ENCODE assay signal across 22 cellular contexts in genomic region chr10:51176976-51177690, GRCh38.
A peak's percentile ranks its signal among the peaks of the same experiment; 100 is the strongest.
DNase-seq lines count a peak whose midpoint lies in the region; ATAC-seq and TF ChIP-seq lines count a peak whose summit lies in the region.
"Had no signal": no experiment of that assay in that cellular context is flagged by ENCODE, and none has a peak within 500 bp of the region (broad histone marks: within the 10 kb centered on the region; RNA-seq: fewer than 3 reads in every experiment).

No MANE protein-coding gene starts in this region.

- H3K4me2 ChIP-seq in fibroblast of lung (ENCODE audit: extremely low read depth, insufficient read depth, low read length) (peak overlapping the region; percentile 15), smooth muscle cell (peak overlapping the region; percentile 67)

- peak; percentile 4 for DNase-seq in SKM-1 treated with dmso at 0.1 percent for 144 hours (lab: John Stamatoyannopoulos, UW; ENCODE audit: unreplicated experiment)
- no peak for DNase-seq in SKM-1 (lab: John Stamatoyannopoulos, UW; ENCODE audit: unreplicated experiment)
- DNase-seq in RWPE2 (ENCODE audit: low spot score): no peak
- DNase-seq in fibroblast of lung (ENCODE audit: low read depth in 2 of 2): peak; percentile 70 to 81
- no peak for DNase-seq in smooth muscle cell (lab: John Stamatoyannopoulos, UW; ENCODE audit: unreplicated experiment)
- no peak for DNase-seq in posterior vena cava (ENCODE audit: low spot score)
- DNase-seq: 8988T; activated CD4-positive, alpha-beta T cell treated with anti-CD3 and anti-CD28 coated beads for 4 hours; activated naive CD4-positive, alpha-beta T cell; CD4-positive, alpha-beta memory T cell; central memory CD4-positive, alpha-beta T cell; H9; immature natural killer cell; mesendoderm; NCI-H2029; NCI-H524; retina; SHP77 treated with DMSO at 0.1 percent for 48 hours; T1000 had no signal

- H3K27ac ChIP-seq in RWPE2 (ENCODE audit: poor library complexity, severe bottlenecking): no peak overlapping the region
- H3K27ac ChIP-seq in fibroblast of lung (ENCODE audit: insufficient read depth, low read length): no peak overlapping the region
- H3K27ac ChIP-seq in smooth muscle cell (ENCODE audit: low read depth): no peak overlapping the region
- H3K27ac ChIP-seq: gastroesophageal sphincter had no signal

- TF ChIP-seq CTCF in RWPE2 (IDR thresholded peaks at IDR 0.05; ENCODE audit: poor library complexity, severe bottlenecking) (no peak), fibroblast of lung (conservative IDR thresholded peaks at IDR 0.05 in 1 of 2, IDR thresholded peaks at IDR 0.05 in 1 of 2; ENCODE audit: low read depth in 1 of 2, low read length in 2 of 2) (no peak), smooth muscle cell (IDR thresholded peaks at IDR 0.05; ENCODE audit: borderline replicate concordance, insufficient read depth, poor library complexity, severe bottlenecking) (no peak)

- no peak overlapping the region for H3K9ac ChIP-seq in fibroblast of lung (ENCODE audit: insufficient read depth, low read length)
- H3K9ac ChIP-seq in smooth muscle cell (ENCODE audit: low read depth): no peak overlapping the region

- H3K9me3 ChIP-seq in RWPE2 (ENCODE audit: severe bottlenecking): no peaks in the 10 kb centered on the region
- H3K9me3 ChIP-seq in fibroblast of lung (ENCODE audit: control insufficient read depth, insufficient read depth, low read depth, low read length): no peaks in the 10 kb centered on the region
- no peaks in the 10 kb centered on the region for H3K9me3 ChIP-seq in smooth muscle cell (replicated peaks; ENCODE audit: low read depth)
- H3K9me3 ChIP-seq: gastroesophageal sphincter had no signal

- peak; percentile 19; the same call in 1 of the 3 replicates for ATAC-seq in RWPE2 (ENCODE audit: low read depth)
- ATAC-seq in GM18517 (IDR thresholded peaks at IDR 0.05; ENCODE audit: unreplicated experiment): no peak
- no peak for ATAC-seq in GM19351 (IDR thresholded peaks at IDR 0.05; ENCODE audit: unreplicated experiment)
- ATAC-seq: gastroesophageal sphincter had no signal

- H3K4me1 ChIP-seq in RWPE2 (ENCODE audit: insufficient read depth, poor library complexity, severe bottlenecking): no peaks in the 10 kb centered on the region
- peaks cover 4% of the 10 kb centered on the region for H3K4me1 ChIP-seq in fibroblast of lung (ENCODE audit: control insufficient read depth, extremely low read depth, insufficient read depth, low read length)
- no peaks in the 10 kb centered on the region for H3K4me1 ChIP-seq in smooth muscle cell (ENCODE audit: low read depth)

- H2AFZ ChIP-seq in fibroblast of lung (ENCODE audit: low read length) (no peak overlapping the region), smooth muscle cell (ENCODE audit: low read depth) (no peak overlapping the region)

- H3K4me3 ChIP-seq in RWPE2 (ENCODE audit: severe bottlenecking) (no peak overlapping the region), fibroblast of lung (replicated peaks in 1 of 4; ENCODE audit: control extremely low read depth in 1 of 4, insufficient read depth in 1 of 4, low read depth in 3 of 4, low read length in 4 of 4) (no peak overlapping the region), smooth muscle cell (no peak overlapping the region)
- H3K4me3 ChIP-seq: gastroesophageal sphincter had no signal

- no peaks in the 10 kb centered on the region for H3F3A ChIP-seq in smooth muscle cell (ENCODE audit: low read depth)

- H3K79me2 ChIP-seq in fibroblast of lung (ENCODE audit: control insufficient read depth, insufficient read depth, low read length): no peaks in the 10 kb centered on the region
- no peaks in the 10 kb centered on the region for H3K79me2 ChIP-seq in smooth muscle cell (ENCODE audit: low read depth)

- intact Hi-C loops in posterior vena cava (cut with DNase I): no loop called here

- H4K20me1 ChIP-seq in fibroblast of lung (ENCODE audit: control insufficient read depth, extremely low read depth, insufficient read depth, low read length) (no peaks in the 10 kb centered on the region), smooth muscle cell (ENCODE audit: low read depth) (no peaks in the 10 kb centered on the region)

- no peaks in the 10 kb centered on the region for H3K36me3 ChIP-seq in RWPE2 (ENCODE audit: low read depth)
- no peaks in the 10 kb centered on the region for H3K36me3 ChIP-seq in fibroblast of lung (ENCODE audit: control insufficient read depth, insufficient read depth, low read length)
- H3K36me3 ChIP-seq in smooth muscle cell (ENCODE audit: low read depth): no peaks in the 10 kb centered on the region
- H3K36me3 ChIP-seq: gastroesophageal sphincter had no signal

- no peaks in the 10 kb centered on the region for H3K27me3 ChIP-seq in RWPE2 (ENCODE audit: insufficient read depth, poor library complexity, severe bottlenecking)
- no peaks in the 10 kb centered on the region for H3K27me3 ChIP-seq in fibroblast of lung (ENCODE audit: control insufficient read depth, insufficient read depth, low read length)
- no peaks in the 10 kb centered on the region for H3K27me3 ChIP-seq in smooth muscle cell (ENCODE audit: low read depth)
- H3K27me3 ChIP-seq: gastroesophageal sphincter had no signal

Comparison
In these comparisons a context has a peak if more than half of its experiments do, and no peak if none do; other contexts are left out.
1. DNase-seq: peak in SKM-1 treated with dmso at 0.1 percent for 144 hours (single experiment) and fibroblast of lung (2 of 2); none in SKM-1 (single experiment), RWPE2 (single experiment), smooth muscle cell (single experiment) and posterior vena cava (single experiment).